1 cellular context compared by ENCODE assay signal in the genomic region with DNA sequence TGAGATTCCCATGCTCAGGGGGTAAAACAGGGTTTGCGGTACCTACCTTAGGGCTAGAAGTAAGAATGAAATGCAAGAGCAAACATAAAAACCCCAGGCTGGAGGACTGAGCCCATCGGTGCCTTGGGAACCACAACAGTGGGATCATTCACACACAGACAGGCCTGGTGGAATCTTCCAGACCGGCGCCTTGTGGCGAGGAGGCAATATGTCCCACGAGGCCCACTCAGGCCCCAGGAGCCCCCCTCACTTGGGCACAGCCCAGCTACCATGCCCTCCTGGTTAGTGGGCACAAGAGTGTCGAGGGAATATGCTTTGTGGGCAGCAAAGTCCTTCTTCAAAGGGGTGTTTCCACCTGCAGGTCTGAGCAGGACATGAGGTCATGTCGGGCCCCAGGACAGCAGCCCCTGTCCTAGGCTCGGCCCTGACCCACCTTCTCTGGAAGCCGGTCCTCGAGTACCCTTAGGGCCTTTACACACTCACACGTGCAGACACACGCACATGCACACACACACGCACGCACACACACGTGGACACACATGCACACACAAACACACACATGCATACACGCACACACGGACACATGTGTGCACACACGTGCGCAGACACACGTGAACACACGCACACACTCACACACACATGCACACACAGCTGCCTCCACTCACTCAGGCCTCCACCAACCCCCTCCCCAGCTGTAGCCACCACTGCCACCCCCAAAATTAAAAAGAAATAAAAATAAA.
TF ChIP-seq lines count a peak whose summit lies in the region.

No MANE protein-coding gene starts in this region.

TF ChIP-seq in IMR-90, 13 proteins besides CTCF, POLR2A, EP300 and RAD21:
- no peak for TF ChIP-seq SMC3 (IDR thresholded peaks at IDR 0.05; ENCODE audit: low read depth, low read length)
- TF ChIP-seq NFE2L2 (IDR thresholded peaks at IDR 0.05; ENCODE audit: low read depth, low read length): no peak
- no peak for TF ChIP-seq MAZ (IDR thresholded peaks at IDR 0.05; ENCODE audit: borderline replicate concordance, low read depth, low read length)
- TF ChIP-seq MXI1 (IDR thresholded peaks at IDR 0.05; ENCODE audit: borderline replicate concordance, low read depth, low read length): no peak
TF ChIP-seq in IMR-90: peak in this region for 0.
